1 cellular context compared by ENCODE assay signal in genomic region chr1:154975409-154976205, GRCh38.
TF ChIP-seq lines count a peak whose summit lies in the region.

No MANE protein-coding gene starts in this region.

TF ChIP-seq in K562, 482 proteins besides CTCF, POLR2A, EP300 and RAD21 (continued from another document and continues in another):
- TF ChIP-seq, protein P1, sequence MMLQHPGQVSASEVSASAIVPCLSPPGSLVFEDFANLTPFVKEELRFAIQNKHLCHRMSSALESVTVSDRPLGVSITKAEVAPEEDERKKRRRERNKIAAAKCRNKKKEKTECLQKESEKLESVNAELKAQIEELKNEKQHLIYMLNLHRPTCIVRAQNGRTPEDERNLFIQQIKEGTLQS (IDR thresholded peaks at IDR 0.05) = peak; percentile 64; the same call in 1 of the 2 replicates
- TF ChIP-seq, protein P1 (CRISPR knock-in tag; conservative IDR thresholded peaks at IDR 0.05) = no peak
- TF ChIP-seq BRD9 (IDR thresholded peaks at IDR 0.05; ENCODE audit: low read depth, partially characterized antibody) (peak; percentile 33), COPS2 (conservative IDR thresholded peaks at IDR 0.05) (no peak), ZC3H11A (IDR thresholded peaks at IDR 0.05; ENCODE audit: low read depth, low read length) (no peak), HEY1 (CRISPR knock-in tag; IDR thresholded peaks at IDR 0.05; ENCODE audit: borderline replicate concordance) (no peak), CEBPG (CRISPR knock-in tag; IDR thresholded peaks at IDR 0.05) (peak; percentile 15; the same call in 1 of the 2 replicates), CEBPG (tag; conservative IDR thresholded peaks at IDR 0.05 in 1 of 2, IDR thresholded peaks at IDR 0.05 in 1 of 2) (peak in 1 of 2 experiments; percentile 82; a peak in 2 of 4 replicates), MXI1 (IDR thresholded peaks at IDR 0.05; ENCODE audit: low read depth, low read length) (no peak), TCF3 (CRISPR knock-in tag; IDR thresholded peaks at IDR 0.05) (no peak), ARID1B (IDR thresholded peaks at IDR 0.05) (no peak; the same call in 1 of the 2 replicates), ATF4 (CRISPR knock-in tag; IDR thresholded peaks at IDR 0.05) (no peak), HDAC6 (IDR thresholded peaks at IDR 0.05; ENCODE audit: low read depth, low read length) (no peak), MAX (CRISPR knock-in tag; IDR thresholded peaks at IDR 0.05) (no peak), POLR3G (IDR thresholded peaks at IDR 0.05; ENCODE audit: extremely low read depth, insufficient read length, insufficient replicate concordance) (no peak), ZNF584 (CRISPR knock-in tag; IDR thresholded peaks at IDR 0.05; ENCODE audit: low read depth) (no peak), ZNF121 (CRISPR knock-in tag; conservative IDR thresholded peaks at IDR 0.05) (no peak), SIN3B (IDR thresholded peaks at IDR 0.05; ENCODE audit: low read depth) (no peak), FIP1L1 (IDR thresholded peaks at IDR 0.05; ENCODE audit: low read depth, low read length, poor library complexity, severe bottlenecking) (no peak), FOXK1 (CRISPR knock-in tag; IDR thresholded peaks at IDR 0.05; ENCODE audit: borderline replicate concordance) (no peak), ZNF311 (CRISPR knock-in tag; IDR thresholded peaks at IDR 0.05) (no peak), GABPB2 (CRISPR knock-in tag; conservative IDR thresholded peaks at IDR 0.05) (no peak), PPARD (CRISPR knock-in tag; IDR thresholded peaks at IDR 0.05) (no peak), ZBTB11 (CRISPR knock-in tag; IDR thresholded peaks at IDR 0.05) (no peak), ZNF280A (IDR thresholded peaks at IDR 0.05; ENCODE audit: low read depth, partially characterized antibody) (no peak), ZNF165 (CRISPR knock-in tag; IDR thresholded peaks at IDR 0.05; ENCODE audit: borderline replicate concordance) (no peak), KLF16 (IDR thresholded peaks at IDR 0.05) (no peak), ZNF134 (CRISPR knock-in tag; conservative IDR thresholded peaks at IDR 0.05) (no peak), CUX1 (CRISPR knock-in tag; IDR thresholded peaks at IDR 0.05) (no peak), KAT8 (IDR thresholded peaks at IDR 0.05; ENCODE audit: low read depth) (no peak), POU5F1 (IDR thresholded peaks at IDR 0.05; ENCODE audit: borderline replicate concordance, low read depth, low read length, partially characterized antibody) (no peak)
- TF ChIP-seq, protein P2, sequence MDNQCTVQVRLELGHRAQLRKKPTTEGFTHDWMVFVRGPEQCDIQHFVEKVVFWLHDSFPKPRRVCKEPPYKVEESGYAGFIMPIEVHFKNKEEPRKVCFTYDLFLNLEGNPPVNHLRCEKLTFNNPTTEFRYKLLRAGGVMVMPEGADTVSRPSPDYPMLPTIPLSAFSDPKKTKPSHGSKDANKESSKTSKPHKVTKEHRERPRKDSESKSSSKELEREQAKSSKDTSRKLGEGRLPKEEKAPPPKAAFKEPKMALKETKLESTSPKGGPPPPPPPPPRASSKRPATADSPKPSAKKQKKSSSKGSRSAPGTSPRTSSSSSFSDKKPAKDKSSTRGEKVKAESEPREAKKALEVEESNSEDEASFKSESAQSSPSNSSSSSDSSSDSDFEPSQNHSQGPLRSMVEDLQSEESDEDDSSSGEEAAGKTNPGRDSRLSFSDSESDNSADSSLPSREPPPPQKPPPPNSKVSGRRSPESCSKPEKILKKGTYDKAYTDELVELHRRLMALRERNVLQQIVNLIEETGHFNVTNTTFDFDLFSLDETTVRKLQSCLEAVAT (IDR thresholded peaks at IDR 0.05) = no peak
- TF ChIP-seq, protein P3, sequence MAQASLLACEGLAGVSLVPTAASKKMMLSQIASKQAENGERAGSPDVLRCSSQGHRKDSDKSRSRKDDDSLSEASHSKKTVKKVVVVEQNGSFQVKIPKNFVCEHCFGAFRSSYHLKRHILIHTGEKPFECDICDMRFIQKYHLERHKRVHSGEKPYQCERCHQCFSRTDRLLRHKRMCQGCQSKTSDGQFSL (CRISPR knock-in tag; IDR thresholded peaks at IDR 0.05) = 0 out of 2 replicates have a peak, but pooled peaks have one; percentile 31
- TF ChIP-seq, protein P3 (tag; IDR thresholded peaks at IDR 0.05) = no peak
- TF ChIP-seq, protein P4, sequence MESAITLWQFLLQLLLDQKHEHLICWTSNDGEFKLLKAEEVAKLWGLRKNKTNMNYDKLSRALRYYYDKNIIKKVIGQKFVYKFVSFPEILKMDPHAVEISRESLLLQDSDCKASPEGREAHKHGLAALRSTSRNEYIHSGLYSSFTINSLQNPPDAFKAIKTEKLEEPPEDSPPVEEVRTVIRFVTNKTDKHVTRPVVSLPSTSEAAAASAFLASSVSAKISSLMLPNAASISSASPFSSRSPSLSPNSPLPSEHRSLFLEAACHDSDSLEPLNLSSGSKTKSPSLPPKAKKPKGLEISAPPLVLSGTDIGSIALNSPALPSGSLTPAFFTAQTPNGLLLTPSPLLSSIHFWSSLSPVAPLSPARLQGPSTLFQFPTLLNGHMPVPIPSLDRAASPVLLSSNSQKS (CRISPR knock-in tag; IDR thresholded peaks at IDR 0.05) = no peak
- TF ChIP-seq, protein P5, sequence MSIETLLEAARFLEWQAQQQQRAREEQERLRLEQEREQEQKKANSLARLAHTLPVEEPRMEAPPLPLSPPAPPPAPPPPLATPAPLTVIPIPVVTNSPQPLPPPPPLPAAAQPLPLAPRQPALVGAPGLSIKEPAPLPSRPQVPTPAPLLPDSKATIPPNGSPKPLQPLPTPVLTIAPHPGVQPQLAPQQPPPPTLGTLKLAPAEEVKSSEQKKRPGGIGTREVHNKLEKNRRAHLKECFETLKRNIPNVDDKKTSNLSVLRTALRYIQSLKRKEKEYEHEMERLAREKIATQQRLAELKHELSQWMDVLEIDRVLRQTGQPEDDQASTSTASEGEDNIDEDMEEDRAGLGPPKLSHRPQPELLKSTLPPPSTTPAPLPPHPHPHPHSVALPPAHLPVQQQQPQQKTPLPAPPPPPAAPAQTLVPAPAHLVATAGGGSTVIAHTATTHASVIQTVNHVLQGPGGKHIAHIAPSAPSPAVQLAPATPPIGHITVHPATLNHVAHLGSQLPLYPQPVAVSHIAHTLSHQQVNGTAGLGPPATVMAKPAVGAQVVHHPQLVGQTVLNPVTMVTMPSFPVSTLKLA (conservative IDR thresholded peaks at IDR 0.05) = 0 out of 4 replicates have a peak, but pooled peaks of 1 of the 2 experiments have one; percentile 14
- TF ChIP-seq, protein P6, sequence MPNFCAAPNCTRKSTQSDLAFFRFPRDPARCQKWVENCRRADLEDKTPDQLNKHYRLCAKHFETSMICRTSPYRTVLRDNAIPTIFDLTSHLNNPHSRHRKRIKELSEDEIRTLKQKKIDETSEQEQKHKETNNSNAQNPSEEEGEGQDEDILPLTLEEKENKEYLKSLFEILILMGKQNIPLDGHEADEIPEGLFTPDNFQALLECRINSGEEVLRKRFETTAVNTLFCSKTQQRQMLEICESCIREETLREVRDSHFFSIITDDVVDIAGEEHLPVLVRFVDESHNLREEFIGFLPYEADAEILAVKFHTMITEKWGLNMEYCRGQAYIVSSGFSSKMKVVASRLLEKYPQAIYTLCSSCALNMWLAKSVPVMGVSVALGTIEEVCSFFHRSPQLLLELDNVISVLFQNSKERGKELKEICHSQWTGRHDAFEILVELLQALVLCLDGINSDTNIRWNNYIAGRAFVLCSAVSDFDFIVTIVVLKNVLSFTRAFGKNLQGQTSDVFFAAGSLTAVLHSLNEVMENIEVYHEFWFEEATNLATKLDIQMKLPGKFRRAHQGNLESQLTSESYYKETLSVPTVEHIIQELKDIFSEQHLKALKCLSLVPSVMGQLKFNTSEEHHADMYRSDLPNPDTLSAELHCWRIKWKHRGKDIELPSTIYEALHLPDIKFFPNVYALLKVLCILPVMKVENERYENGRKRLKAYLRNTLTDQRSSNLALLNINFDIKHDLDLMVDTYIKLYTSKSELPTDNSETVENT (CRISPR knock-in tag; IDR thresholded peaks at IDR 0.05) = no peak
- TF ChIP-seq, protein P7, sequence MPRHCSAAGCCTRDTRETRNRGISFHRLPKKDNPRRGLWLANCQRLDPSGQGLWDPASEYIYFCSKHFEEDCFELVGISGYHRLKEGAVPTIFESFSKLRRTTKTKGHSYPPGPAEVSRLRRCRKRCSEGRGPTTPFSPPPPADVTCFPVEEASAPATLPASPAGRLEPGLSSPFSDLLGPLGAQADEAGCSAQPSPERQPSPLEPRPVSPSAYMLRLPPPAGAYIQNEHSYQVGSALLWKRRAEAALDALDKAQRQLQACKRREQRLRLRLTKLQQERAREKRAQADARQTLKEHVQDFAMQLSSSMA (CRISPR knock-in tag; IDR thresholded peaks at IDR 0.05) = no peak
